Comparison of ENCODE assay signal across 9 cellular contexts in genomic region chr10:103692421-103693069, GRCh38.
DNase-seq lines count a peak whose midpoint lies in the region; ATAC-seq and TF ChIP-seq lines count a peak whose summit lies in the region.
"Had no signal": no experiment of that assay in that cellular context is flagged by ENCODE, and none has a peak within 500 bp of the region (broad histone marks: within the 10 kb centered on the region; RNA-seq: fewer than 3 reads in every experiment).

No MANE protein-coding gene starts in this region.

- no peak for TF ChIP-seq POLR2A in testis (IDR thresholded peaks at IDR 0.05)

- H3K36me3 Mint-ChIP-seq in CD8-positive, alpha-beta memory T cell: peaks cover 0 to 2% (median 0%) of the 10 kb centered on the region in 3 donors
- H3K36me3 Mint-ChIP-seq in activated naive CD8-positive, alpha-beta T cell: no peaks in the 10 kb centered on the region

- no peaks in the 10 kb centered on the region for H3K27me3 Mint-ChIP-seq in CD8-positive, alpha-beta memory T cell
- H3K27me3 Mint-ChIP-seq in activated naive CD8-positive, alpha-beta T cell: no peaks in the 10 kb centered on the region

- H3K27ac ChIP-seq in CD8-positive, alpha-beta memory T cell (ENCODE audit: low read depth, low read length): no peak overlapping the region
- H3K27ac ChIP-seq in mucosa of rectum (ENCODE audit: low read depth in 2 of 2, low read length in 2 of 2) (no peak overlapping the region), testis (no peak overlapping the region)
- H3K27ac ChIP-seq: SK-N-MC had no signal

- ATAC-seq in GM19324 (IDR thresholded peaks at IDR 0.05; ENCODE audit: low FRiP score, unreplicated experiment) (peak; percentile 59), HG03196 (IDR thresholded peaks at IDR 0.05; ENCODE audit: unreplicated experiment) (peak; percentile 56)

- no peaks in the 10 kb centered on the region for H3K9me3 Mint-ChIP-seq in CD8-positive, alpha-beta memory T cell
- H3K9me3 Mint-ChIP-seq in activated naive CD8-positive, alpha-beta T cell (ENCODE audit: low read depth): no peaks in the 10 kb centered on the region

- DNase-seq in CD8-positive, alpha-beta memory T cell: peak in 3 of 5 donors; percentile 17 to 52 (median 21)
- DNase-seq in EL (no peak), MG63 (no peak), testis (no peak)

- no peaks in the 10 kb centered on the region for H3K27me3 ChIP-seq in CD8-positive, alpha-beta memory T cell (ENCODE audit: insufficient read depth, low read length, poor library complexity, severe bottlenecking)
- H3K27me3 ChIP-seq in mucosa of rectum (ENCODE audit: control insufficient read depth in 2 of 2, insufficient read depth in 2 of 2, low read length in 2 of 2): no peaks in the 10 kb centered on the region
- no peaks in the 10 kb centered on the region for H3K27me3 ChIP-seq in MG63
- no peaks in the 10 kb centered on the region for H3K27me3 ChIP-seq in testis

- peaks cover 39% of the 10 kb centered on the region for H3K4me1 ChIP-seq in CD8-positive, alpha-beta memory T cell (ENCODE audit: insufficient read depth, low read length)
- H3K4me1 ChIP-seq in mucosa of rectum (ENCODE audit: control insufficient read depth in 2 of 2, insufficient read depth in 2 of 2, low read length in 2 of 2): peaks cover 43 to 46% of the 10 kb centered on the region in 2 donors
- H3K4me1 ChIP-seq in testis: peaks cover 4% of the 10 kb centered on the region

- peak overlapping the region; percentile 62 to 88 (median 66) for H3K4me3 Mint-ChIP-seq in CD8-positive, alpha-beta memory T cell
- H3K4me3 Mint-ChIP-seq in activated naive CD8-positive, alpha-beta T cell: peak overlapping the region; percentile 61

- intact Hi-C loops in testis (cut with DNase I; ENCODE audit: low total_unique reads): no loop called here

- H3K9ac ChIP-seq in mucosa of rectum (ENCODE audit: low read depth in 1 of 2, low read length in 2 of 2): no peak overlapping the region

- no peaks in the 10 kb centered on the region for H3K36me3 ChIP-seq in CD8-positive, alpha-beta memory T cell (ENCODE audit: insufficient read depth, low read length)
- H3K36me3 ChIP-seq in mucosa of rectum (ENCODE audit: control insufficient read depth in 2 of 2, insufficient read depth in 2 of 2, low read length in 2 of 2): no peaks in the 10 kb centered on the region
- H3K36me3 ChIP-seq in MG63: no peaks in the 10 kb centered on the region
- H3K36me3 ChIP-seq in testis (ENCODE audit: low read depth, missing control alignments): no peaks in the 10 kb centered on the region

- 25 to 35% methylated on average over 30 to 39 of the region's 43 CpGs for WGBS in testis, 2 donors

- peak overlapping the region; percentile 34 for H3K4me3 ChIP-seq in CD8-positive, alpha-beta memory T cell (ENCODE audit: low read length)
- H3K4me3 ChIP-seq in mucosa of rectum (ENCODE audit: low read length in 2 of 2) (peak overlapping the region; percentile 47 to 59), MG63 (no peak overlapping the region), testis (peak overlapping the region in 1 of 2 donors; percentile 38)

- no peak for TF ChIP-seq CTCF in testis (IDR thresholded peaks at IDR 0.05)

- POLR2A ChIA-PET in CD8-positive, alpha-beta memory T cell (lab: Charles Lee): interaction anchor here (0.5 kb wide), 1 partner anchor 536 kb away, joined by 5 read pairs; no protein-coding TSS in a partner anchor

- peaks cover 23 to 43% (median 28%) of the 10 kb centered on the region in 3 donors for H3K4me1 Mint-ChIP-seq in CD8-positive, alpha-beta memory T cell
- H3K4me1 Mint-ChIP-seq in activated naive CD8-positive, alpha-beta T cell (ENCODE audit: low read depth): peaks cover 18% of the 10 kb centered on the region

- peak overlapping the region in 4 of 8 donors; percentile 3 to 58 (median 42) for H3K27ac Mint-ChIP-seq in CD8-positive, alpha-beta memory T cell
- no peak overlapping the region for H3K27ac Mint-ChIP-seq in activated naive CD8-positive, alpha-beta T cell

- CTCF ChIA-PET in CD8-positive, alpha-beta memory T cell (lab: Charles Lee): no interaction called here

- no peaks in the 10 kb centered on the region for H3K9me3 ChIP-seq in CD8-positive, alpha-beta memory T cell (ENCODE audit: low read length)
- H3K9me3 ChIP-seq in mucosa of rectum (ENCODE audit: control insufficient read depth in 2 of 2, low read length in 2 of 2): no peaks in the 10 kb centered on the region
- no peaks in the 10 kb centered on the region for H3K9me3 ChIP-seq in MG63
- no peaks in the 10 kb centered on the region for H3K9me3 ChIP-seq in testis

Comparison
In these comparisons a context has a peak if more than half of its experiments do, and no peak if none do; other contexts are left out.
1. DNase-seq: peak in CD8-positive, alpha-beta memory T cell (3 of 5); none in EL (single experiment), MG63 (single experiment) and testis (single experiment).